20 cellular contexts compared by ENCODE assay signal in the genomic region with DNA sequence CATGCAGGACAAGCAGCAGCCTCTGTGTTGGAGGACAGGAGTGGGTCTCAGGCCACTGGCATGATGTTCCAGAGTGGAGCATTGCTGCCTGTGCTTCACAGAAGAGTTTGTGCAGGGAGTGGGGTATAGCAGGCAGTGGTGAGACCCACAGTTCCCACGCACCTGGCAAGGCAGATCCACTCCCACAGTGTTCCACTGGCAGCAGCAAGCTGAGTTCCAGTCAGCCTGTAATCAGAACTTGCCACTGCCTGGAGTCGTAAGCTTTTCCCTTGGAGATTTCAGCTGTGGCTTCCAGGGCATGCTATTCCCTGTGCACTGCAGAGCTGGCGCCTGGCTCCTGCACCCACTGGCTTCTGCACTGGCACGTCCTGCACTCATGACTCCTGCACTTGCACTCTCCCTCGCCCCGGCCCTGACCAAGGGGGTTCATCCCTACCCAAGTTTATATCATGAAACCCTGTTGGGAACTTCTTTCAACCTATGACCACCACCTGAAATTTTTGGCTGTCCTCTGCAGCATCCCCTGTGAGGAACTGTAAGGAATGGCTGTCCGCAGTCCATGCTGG.
"Had no signal": no experiment of that assay in that cellular context is flagged by ENCODE, and none has a peak within 500 bp of the region (broad histone marks: within the 10 kb centered on the region; RNA-seq: fewer than 3 reads in every experiment).

No MANE protein-coding gene starts in this region.

- H3K36me3 Mint-ChIP-seq: IgD-negative memory B cell had no signal

- ATAC-seq: K562 had no signal

- H3K4me3 ChIP-seq: K562 had no signal

- H3K27me3 Mint-ChIP-seq: IgD-negative memory B cell had no signal

- DNase-seq: Kasumi-1, MM.1S, NCI-H1092 treated with DMSO at 0.1 percent for 48 hours, NCI-H1436, NCI-H187, NCI-H2029, NCI-H2081 treated with DMSO at 0.1 percent for 48 hours, NCI-H2171, NCI-H226, NCI-H446, NCI-H510A, NCI-H524 treated with DMSO at 0.1 percent for 48 hours, NCI-H774, SHP77, SK-N-SH had no signal

- H3K9me3 ChIP-seq: SK-N-SH had no signal

- H3K4me3 Mint-ChIP-seq: IgD-negative memory B cell had no signal

- H3K4me1 Mint-ChIP-seq: IgD-negative memory B cell had no signal

- H3K27ac ChIP-seq: HL-60, KMS-11, RWPE1 had no signal

- H3K4me2 ChIP-seq: KMS-11, SK-N-SH had no signal
